ENCODE assay signal across 8 cellular contexts in the genomic region with DNA sequence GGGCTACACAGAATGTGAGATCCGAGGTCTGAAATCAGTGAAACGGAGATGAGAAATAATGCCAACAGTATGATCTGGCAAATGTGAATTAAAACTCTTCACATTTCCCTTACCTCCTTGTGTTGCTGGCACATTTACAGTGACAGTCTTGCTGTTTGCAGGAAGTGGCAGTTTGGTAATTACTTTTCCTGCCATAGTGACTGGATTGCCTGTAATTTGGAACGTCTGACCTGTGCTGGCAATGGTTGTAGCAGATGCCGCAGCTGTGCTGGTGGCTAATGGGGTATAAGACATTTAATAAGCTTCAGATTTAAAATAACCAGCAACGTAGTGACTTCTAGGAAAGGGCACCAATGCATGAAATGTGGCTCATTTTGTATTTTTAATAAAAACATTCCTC. TPM values are rescaled to one million over a fixed set of nuclear protein-coding genes. Genes with fewer than 3 reads are reported as not detected.
DNase-seq lines count a peak whose midpoint lies in the region; ATAC-seq and TF ChIP-seq lines count a peak whose summit lies in the region.
"Not testable (repeated sequence)": the region's sequence is repeated elsewhere in the genome, so short reads cannot be mapped to it uniquely, and the experiment has no call there.

No MANE protein-coding gene starts in this region.

- not testable (repeated sequence) for H3K36me3 Mint-ChIP-seq in CD4-positive, CD25-positive, alpha-beta regulatory T cell; T-helper 1 cell treated with Interleukin-12 subunit alpha and Interleukin-12 subunit beta and Interleukin-4 antibody, amounts not matched to agents 30 μg/mL and 1 μg/mL, for 36 hours (ENCODE audit: low read depth); activated CD8-positive, alpha-beta memory T cell treated with anti-CD3 and anti-CD28 coated beads, Interleukin-2, amount 10 ng/mL, durations not matched to agents 7 days and 5 days; activated naive CD8-positive, alpha-beta T cell treated with anti-CD3 and anti-CD28 coated beads for 36 hours; immature natural killer cell

- ATAC-seq in CD4-positive, CD25-positive, alpha-beta regulatory T cell (ENCODE audit: low read depth in 2 of 2); activated CD8-positive, alpha-beta memory T cell treated with anti-CD3 and anti-CD28 coated beads, Interleukin-2, amount 10 ng/mL, durations not matched to agents 7 days and 5 days: not testable (repeated sequence)

- H3K9me3 ChIP-seq in CD4-positive, CD25-positive, alpha-beta regulatory T cell (ENCODE audit: control insufficient read depth in 2 of 2, low read length in 2 of 2); Loucy (ENCODE audit: insufficient read depth, low read depth, low read length); neutrophil: not testable (repeated sequence)

- H3K4me1 Mint-ChIP-seq in CD4-positive, CD25-positive, alpha-beta regulatory T cell: peaks cover 6 to 34% (median 14%) of the 10 kb centered on the region in 4 donors
- H3K4me1 Mint-ChIP-seq in T-helper 1 cell treated with Interleukin-12 subunit alpha and Interleukin-12 subunit beta and Interleukin-4 antibody, amounts not matched to agents 30 μg/mL and 1 μg/mL, for 36 hours (ENCODE audit: low read depth): peaks cover 36% of the 10 kb centered on the region
- H3K4me1 Mint-ChIP-seq in activated CD8-positive, alpha-beta memory T cell treated with anti-CD3 and anti-CD28 coated beads, Interleukin-2, amount 10 ng/mL, durations not matched to agents 7 days and 5 days: peaks cover 37% of the 10 kb centered on the region
- peaks cover 35% of the 10 kb centered on the region for H3K4me1 Mint-ChIP-seq in activated naive CD8-positive, alpha-beta T cell treated with anti-CD3 and anti-CD28 coated beads for 36 hours
- H3K4me1 Mint-ChIP-seq in immature natural killer cell: peaks cover 32 to 33% of the 10 kb centered on the region in 2 donors

- not testable (repeated sequence) for H3K36me3 ChIP-seq in CD4-positive, CD25-positive, alpha-beta regulatory T cell (ENCODE audit: control insufficient read depth, insufficient read depth, low read length); Loucy (ENCODE audit: insufficient read depth, low read length); neutrophil

- H3K9me2 ChIP-seq in Loucy (replicated peaks; ENCODE audit: low read depth, low read length): not testable (repeated sequence)

- H3K4me3 ChIP-seq in CD4-positive, CD25-positive, alpha-beta regulatory T cell (ENCODE audit: low read depth, low read length): not testable (repeated sequence)
- H3K4me3 ChIP-seq in Loucy (ENCODE audit: low read length, poor library complexity, severe bottlenecking): peak overlapping the region; percentile 45
- H3K4me3 ChIP-seq in neutrophil (ENCODE audit: low read depth in 1 of 2, low read length in 1 of 2): peak overlapping the region in 1 of 2 experiments; percentile 21

- not testable (repeated sequence) for H3K79me2 ChIP-seq in Loucy (ENCODE audit: insufficient read depth, low read length)

- CTCF ChIA-PET in activated CD8-positive, alpha-beta memory T cell treated with anti-CD3 and anti-CD28 coated beads, Interleukin-2, amount 10 ng/mL, durations not matched to agents 7 days and 5 days (lab: Charles Lee): interaction anchor here (0.7 to 1.5 kb wide), 3 partner anchors 13 to 33 kb away, joined by 3 to 5 read pairs (median 3); no protein-coding TSS in a partner anchor

- not testable (repeated sequence) for H3K27me3 Mint-ChIP-seq in CD4-positive, CD25-positive, alpha-beta regulatory T cell; T-helper 1 cell treated with Interleukin-12 subunit alpha and Interleukin-12 subunit beta and Interleukin-4 antibody, amounts not matched to agents 30 μg/mL and 1 μg/mL, for 36 hours (ENCODE audit: low read depth); activated CD8-positive, alpha-beta memory T cell treated with anti-CD3 and anti-CD28 coated beads, Interleukin-2, amount 10 ng/mL, durations not matched to agents 7 days and 5 days; activated naive CD8-positive, alpha-beta T cell treated with anti-CD3 and anti-CD28 coated beads for 36 hours; immature natural killer cell (ENCODE audit: low read depth in 3 of 3)

- not testable (repeated sequence) for TF ChIP-seq CTCF in Loucy (conservative IDR thresholded peaks at IDR 0.05; ENCODE audit: low read length); neutrophil (IDR thresholded peaks at IDR 0.05)

- H2AFZ ChIP-seq in Loucy (ENCODE audit: low read length): peak overlapping the region; percentile 57

- not testable (repeated sequence) for H3F3A ChIP-seq in Loucy (ENCODE audit: low read depth)

- H3K4me2 ChIP-seq in Loucy (ENCODE audit: low read depth, low read length, poor library complexity, severe bottlenecking): peak overlapping the region; percentile 63

- DNase-seq in CD4-positive, CD25-positive, alpha-beta regulatory T cell; activated CD8-positive, alpha-beta memory T cell treated with anti-CD3 and anti-CD28 coated beads, Interleukin-2, amount 10 ng/mL, durations not matched to agents 7 days and 5 days; activated naive CD8-positive, alpha-beta T cell treated with anti-CD3 and anti-CD28 coated beads for 36 hours; immature natural killer cell: not testable (repeated sequence)
- peak; percentile 74 for DNase-seq in NCI-H2171 treated with DMSO at 0.1 percent for 48 hours (lab: John Stamatoyannopoulos, UW)

- H3K27ac Mint-ChIP-seq in CD4-positive, CD25-positive, alpha-beta regulatory T cell: peak overlapping the region in 2 of 3 donors; percentile 17 to 58
- H3K27ac Mint-ChIP-seq in T-helper 1 cell treated with Interleukin-12 subunit alpha and Interleukin-12 subunit beta and Interleukin-4 antibody, amounts not matched to agents 30 μg/mL and 1 μg/mL, for 36 hours: peak overlapping the region; percentile 60
- peak overlapping the region; percentile 66 for H3K27ac Mint-ChIP-seq in activated CD8-positive, alpha-beta memory T cell treated with anti-CD3 and anti-CD28 coated beads, Interleukin-2, amount 10 ng/mL, durations not matched to agents 7 days and 5 days
- H3K27ac Mint-ChIP-seq in activated naive CD8-positive, alpha-beta T cell treated with anti-CD3 and anti-CD28 coated beads for 36 hours: not testable (repeated sequence)
- peak overlapping the region; percentile 10 to 79 (median 52) for H3K27ac Mint-ChIP-seq in immature natural killer cell

- not testable (repeated sequence) for H4K20me1 ChIP-seq in Loucy (ENCODE audit: insufficient read depth, low read length, poor library complexity, severe bottlenecking)

- H3K27ac ChIP-seq in CD4-positive, CD25-positive, alpha-beta regulatory T cell (ENCODE audit: insufficient read depth, low read length, poor library complexity, severe bottlenecking): not testable (repeated sequence)
- H3K27ac ChIP-seq in neutrophil: peak overlapping the region; percentile 57

- H3K4me3 Mint-ChIP-seq in CD4-positive, CD25-positive, alpha-beta regulatory T cell: peak overlapping the region in 1 of 4 donors; percentile 26
- peak overlapping the region; percentile 55 for H3K4me3 Mint-ChIP-seq in T-helper 1 cell treated with Interleukin-12 subunit alpha and Interleukin-12 subunit beta and Interleukin-4 antibody, amounts not matched to agents 30 μg/mL and 1 μg/mL, for 36 hours
- H3K4me3 Mint-ChIP-seq in activated CD8-positive, alpha-beta memory T cell treated with anti-CD3 and anti-CD28 coated beads, Interleukin-2, amount 10 ng/mL, durations not matched to agents 7 days and 5 days: not testable (repeated sequence)
- H3K4me3 Mint-ChIP-seq in activated naive CD8-positive, alpha-beta T cell treated with anti-CD3 and anti-CD28 coated beads for 36 hours: peak overlapping the region; percentile 5
- H3K4me3 Mint-ChIP-seq in immature natural killer cell: peak overlapping the region; percentile 14 to 46 (median 28)

- H3K27me3 ChIP-seq in CD4-positive, CD25-positive, alpha-beta regulatory T cell (ENCODE audit: control insufficient read depth, insufficient read depth, low read length); Loucy (ENCODE audit: insufficient read depth, low read length, poor library complexity, severe bottlenecking); neutrophil: not testable (repeated sequence)

- H3K4me1 ChIP-seq in CD4-positive, CD25-positive, alpha-beta regulatory T cell (ENCODE audit: control insufficient read depth, insufficient read depth, low read length, poor library complexity, severe bottlenecking): peaks cover 13% of the 10 kb centered on the region
- H3K4me1 ChIP-seq in Loucy (ENCODE audit: insufficient read depth, low read length, poor library complexity, severe bottlenecking) (peaks cover 26% of the 10 kb centered on the region), neutrophil (ENCODE audit: control insufficient read depth in 1 of 2, insufficient read depth in 1 of 2, low read depth in 1 of 2, low read length in 1 of 2) (peaks cover 31 to 33% of the 10 kb centered on the region in 2 experiments)

- H3K9me3 Mint-ChIP-seq in CD4-positive, CD25-positive, alpha-beta regulatory T cell; T-helper 1 cell treated with Interleukin-12 subunit alpha and Interleukin-12 subunit beta and Interleukin-4 antibody, amounts not matched to agents 30 μg/mL and 1 μg/mL, for 36 hours; activated CD8-positive, alpha-beta memory T cell treated with anti-CD3 and anti-CD28 coated beads, Interleukin-2, amount 10 ng/mL, durations not matched to agents 7 days and 5 days (ENCODE audit: low read depth); activated naive CD8-positive, alpha-beta T cell treated with anti-CD3 and anti-CD28 coated beads for 36 hours; immature natural killer cell: not testable (repeated sequence)

- peak overlapping the region; percentile 43 for H3K9ac ChIP-seq in Loucy (ENCODE audit: low read depth, low read length, poor library complexity, severe bottlenecking)

RNA-seq across cellular contexts. Expression of gene RHOT1, which starts 35.7 kb away (rescaled TPM):
- total RNA-seq in CD4-positive, CD25-positive, alpha-beta regulatory T cell: 22.9 TPM
- polyA plus RNA-seq in CD4-positive, CD25-positive, alpha-beta regulatory T cell: 10 to 100 TPM; 22.2 to 28.7 (median 27.6) TPM
- 10 to 100 TPM; 25.7 to 28.2 TPM for total RNA-seq in activated CD8-positive, alpha-beta memory T cell treated with anti-CD3 and anti-CD28 coated beads, Interleukin-2, amount 10 ng/mL, durations not matched to agents 7 days and 5 days
- 10 to 100 TPM; 22.8 to 22.9 TPM for total RNA-seq in activated naive CD8-positive, alpha-beta T cell treated with anti-CD3 and anti-CD28 coated beads for 36 hours
- 10 to 100 TPM; 27.9 to 30.9 (median 30.3) TPM for polyA plus RNA-seq in immature natural killer cell
